In the genomic region with DNA sequence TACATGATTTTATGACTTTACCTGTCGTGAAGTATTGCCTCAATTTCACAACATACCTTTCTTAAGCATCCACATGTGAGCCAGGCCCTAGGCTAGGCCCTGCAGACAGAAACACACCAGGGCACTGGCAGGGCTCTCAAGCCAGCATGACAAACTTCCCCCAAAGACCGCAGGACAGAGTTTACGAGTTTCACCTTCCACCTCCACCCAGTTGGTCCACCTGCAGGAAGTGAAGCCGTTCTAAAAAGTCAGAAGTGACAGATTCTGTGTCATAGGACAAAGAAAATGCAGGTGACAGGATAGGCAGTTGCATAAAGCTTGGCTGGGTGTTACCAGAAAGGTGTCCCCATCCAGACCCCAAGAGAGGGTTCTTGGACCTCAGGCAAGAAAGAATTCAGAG, we compare ENCODE assay signal across 9 cellular contexts. TPM values are rescaled to one million over a fixed set of nuclear protein-coding genes. Genes with fewer than 3 reads are reported as not detected.
DNase-seq lines count a peak whose midpoint lies in the region; ATAC-seq and TF ChIP-seq lines count a peak whose summit lies in the region.
"Had no signal": no experiment of that assay in that cellular context is flagged by ENCODE, and none has a peak within 500 bp of the region (broad histone marks: within the 10 kb centered on the region; RNA-seq: fewer than 3 reads in every experiment).

No MANE protein-coding gene starts in this region.

- H3K4me1 ChIP-seq in MM.1S (ENCODE audit: low read length), result peaks cover 34% of the 10 kb centered on the region
- H3K4me1 ChIP-seq in thyroid gland, result peaks cover 0 to 8% of the 10 kb centered on the region in 2 donors
- no peaks in the 10 kb centered on the region for H3K4me1 ChIP-seq in smooth muscle cell (ENCODE audit: low read depth)

- H3K27ac Mint-ChIP-seq in natural killer cell, result peak overlapping the region in 1 of 2 donors; percentile 59

- no peaks in the 10 kb centered on the region for H3K9me3 Mint-ChIP-seq in natural killer cell

- TF ChIP-seq POLR2A in thyroid gland (IDR thresholded peaks at IDR 0.05), result no peak

- peak; percentile 54 for ATAC-seq in GM21576 (IDR thresholded peaks at IDR 0.05; ENCODE audit: unreplicated experiment)
- ATAC-seq in natural killer cell, result peak; percentile 37 to 63 (median 52)

- H3K27ac ChIP-seq in MM.1S (ENCODE audit: low read length), result peak overlapping the region; percentile 93
- H3K27ac ChIP-seq in thyroid gland, result no peak overlapping the region
- H3K27ac ChIP-seq in smooth muscle cell (ENCODE audit: low read depth), result no peak overlapping the region

- intact Hi-C loops in natural killer cell (cut with micrococcal nuclease) (no loop called here), thyroid gland (cut with DNase I) (no loop called here)

- H3F3A ChIP-seq in MM.1S (ENCODE audit: insufficient read depth, low read length), result peaks cover 20% of the 10 kb centered on the region
- no peaks in the 10 kb centered on the region for H3F3A ChIP-seq in smooth muscle cell (ENCODE audit: low read depth)

- H3K27me3 ChIP-seq in MM.1S (replicated peaks; ENCODE audit: insufficient read depth, low read length), result no peaks in the 10 kb centered on the region
- H3K27me3 ChIP-seq in thyroid gland, result no peaks in the 10 kb centered on the region
- no peaks in the 10 kb centered on the region for H3K27me3 ChIP-seq in smooth muscle cell (ENCODE audit: low read depth)

- no peak overlapping the region for H2AFZ ChIP-seq in MM.1S (ENCODE audit: low read length)
- no peak overlapping the region for H2AFZ ChIP-seq in smooth muscle cell (ENCODE audit: low read depth)

- H3K9me2 ChIP-seq in MM.1S (replicated peaks; ENCODE audit: insufficient read depth, low read length), result no peaks in the 10 kb centered on the region

- peaks cover 0 to 7% of the 10 kb centered on the region in 2 donors for H3K27me3 Mint-ChIP-seq in natural killer cell (ENCODE audit: low read depth in 2 of 2)

- H3K79me2 ChIP-seq in MM.1S (ENCODE audit: low read length), result no peaks in the 10 kb centered on the region
- H3K79me2 ChIP-seq in smooth muscle cell (ENCODE audit: low read depth), result no peaks in the 10 kb centered on the region

- H3K9ac ChIP-seq in MM.1S (ENCODE audit: low read length) (peak overlapping the region; percentile 33), smooth muscle cell (ENCODE audit: low read depth) (no peak overlapping the region)

- no peak overlapping the region for H3K4me3 Mint-ChIP-seq in natural killer cell

- H3K4me3 ChIP-seq in MM.1S (ENCODE audit: low read length) (no peak overlapping the region), thyroid gland (replicated peaks in 1 of 3) (no peak overlapping the region), smooth muscle cell (no peak overlapping the region)

- peaks cover 0 to 5% of the 10 kb centered on the region in 2 donors for H3K4me1 Mint-ChIP-seq in natural killer cell

- no peaks in the 10 kb centered on the region for H4K20me1 ChIP-seq in MM.1S (ENCODE audit: insufficient read depth, low read length)
- H4K20me1 ChIP-seq in smooth muscle cell (ENCODE audit: low read depth), result no peaks in the 10 kb centered on the region

- 83 to 90% methylated on average over 4 of the region's 4 CpGs for WGBS in thyroid gland, 2 donors
- 69% methylated on average over 4 of the region's 4 CpGs for WGBS in smooth muscle cell (ENCODE audit: low lambda C conversion rate)

- H3K9me3 ChIP-seq in MM.1S (replicated peaks; ENCODE audit: insufficient read depth, low read length) (no peaks in the 10 kb centered on the region), thyroid gland (no peaks in the 10 kb centered on the region), smooth muscle cell (replicated peaks; ENCODE audit: low read depth) (no peaks in the 10 kb centered on the region)

- DNase-seq in activated CD4-positive, alpha-beta T cell treated with anti-CD3 and anti-CD28 coated beads for 48 hours, result peak; percentile 18
- DNase-seq in activated CD4-positive, alpha-beta T cell treated with anti-CD3 and anti-CD28 coated beads for 1 hour, result no peak
- DNase-seq in MM.1S (peak; percentile 91), natural killer cell (no peak), superior temporal gyrus (ENCODE audit: extremely low spot score) (no peak), thyroid gland (no peak), smooth muscle cell (lab: John Stamatoyannopoulos, UW; ENCODE audit: unreplicated experiment) (no peak)
- DNase-seq: NCI-H2171 treated with DMSO at 0.1 percent for 48 hours had no signal

- no peaks in the 10 kb centered on the region for H3K36me3 ChIP-seq in MM.1S (replicated peaks; ENCODE audit: insufficient read depth, low read length)
- no peaks in the 10 kb centered on the region for H3K36me3 ChIP-seq in thyroid gland
- no peaks in the 10 kb centered on the region for H3K36me3 ChIP-seq in smooth muscle cell (ENCODE audit: low read depth)

- peak overlapping the region; percentile 15; the same call in 1 of the 2 replicates for H3K4me2 ChIP-seq in MM.1S (ENCODE audit: low read depth, low read length)
- no peak overlapping the region for H3K4me2 ChIP-seq in smooth muscle cell

- TF ChIP-seq CTCF in MM.1S (IDR thresholded peaks at IDR 0.05; ENCODE audit: low read length), result no peak
- TF ChIP-seq CTCF in natural killer cell (IDR thresholded peaks at IDR 0.05), result no peak
- TF ChIP-seq CTCF in thyroid gland (IDR thresholded peaks at IDR 0.05), result no peak
- no peak for TF ChIP-seq CTCF in smooth muscle cell (IDR thresholded peaks at IDR 0.05; ENCODE audit: borderline replicate concordance, insufficient read depth, poor library complexity, severe bottlenecking)

- H3K36me3 Mint-ChIP-seq in natural killer cell, result no peaks in the 10 kb centered on the region

RNA-seq across cellular contexts. Expression of gene SIPA1L1, which starts 30.7 kb away (rescaled TPM):
- total RNA-seq in natural killer cell (10 to 100 TPM; 43.6 to 61.7 (median 45.3) TPM), thyroid gland (10 to 100 TPM; 58.3 to 93.9 (median 78.0) TPM), smooth muscle cell (74.1 and 87.8 TPM in 2 replicates)
- polyA plus RNA-seq in smooth muscle cell, result 74.1 and 90.8 TPM in 2 replicates

Comparison
In these comparisons a context has a peak if more than half of its experiments do, and no peak if none do; other contexts are left out.
1. DNase-seq: peak in activated CD4-positive, alpha-beta T cell treated with anti-CD3 and anti-CD28 coated beads for 48 hours (single experiment) and MM.1S (single experiment); none in activated CD4-positive, alpha-beta T cell treated with anti-CD3 and anti-CD28 coated beads for 1 hour (single experiment), natural killer cell (single experiment), superior temporal gyrus (single experiment), thyroid gland (0 of 2) and smooth muscle cell (single experiment).